Comparison of ENCODE assay signal across 1 cellular context in the genomic region with DNA sequence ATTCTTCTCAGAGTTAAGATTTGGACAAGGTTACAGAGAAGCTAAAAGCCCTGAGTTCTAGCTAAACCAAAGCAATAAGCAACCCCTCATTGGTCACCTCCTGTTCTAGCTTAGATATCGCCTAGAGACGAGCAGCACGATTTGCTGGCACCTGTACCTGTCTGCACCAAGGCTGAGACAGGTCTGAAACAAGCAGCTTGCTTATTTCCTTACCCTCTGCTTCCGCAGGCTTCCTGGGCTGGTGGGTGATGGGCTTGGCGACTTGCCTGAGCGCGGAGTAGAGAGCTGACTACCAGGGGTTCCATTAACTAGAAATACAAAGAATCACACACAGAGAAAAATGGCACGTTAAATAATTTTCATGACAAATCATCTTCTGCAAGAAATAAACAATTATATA.
TF ChIP-seq lines count a peak whose summit lies in the region.

No MANE protein-coding gene starts in this region.

TF ChIP-seq in neural cell, 6 proteins besides CTCF, POLR2A, EP300 and RAD21 (continued from another document):
- TF ChIP-seq, protein P1, sequence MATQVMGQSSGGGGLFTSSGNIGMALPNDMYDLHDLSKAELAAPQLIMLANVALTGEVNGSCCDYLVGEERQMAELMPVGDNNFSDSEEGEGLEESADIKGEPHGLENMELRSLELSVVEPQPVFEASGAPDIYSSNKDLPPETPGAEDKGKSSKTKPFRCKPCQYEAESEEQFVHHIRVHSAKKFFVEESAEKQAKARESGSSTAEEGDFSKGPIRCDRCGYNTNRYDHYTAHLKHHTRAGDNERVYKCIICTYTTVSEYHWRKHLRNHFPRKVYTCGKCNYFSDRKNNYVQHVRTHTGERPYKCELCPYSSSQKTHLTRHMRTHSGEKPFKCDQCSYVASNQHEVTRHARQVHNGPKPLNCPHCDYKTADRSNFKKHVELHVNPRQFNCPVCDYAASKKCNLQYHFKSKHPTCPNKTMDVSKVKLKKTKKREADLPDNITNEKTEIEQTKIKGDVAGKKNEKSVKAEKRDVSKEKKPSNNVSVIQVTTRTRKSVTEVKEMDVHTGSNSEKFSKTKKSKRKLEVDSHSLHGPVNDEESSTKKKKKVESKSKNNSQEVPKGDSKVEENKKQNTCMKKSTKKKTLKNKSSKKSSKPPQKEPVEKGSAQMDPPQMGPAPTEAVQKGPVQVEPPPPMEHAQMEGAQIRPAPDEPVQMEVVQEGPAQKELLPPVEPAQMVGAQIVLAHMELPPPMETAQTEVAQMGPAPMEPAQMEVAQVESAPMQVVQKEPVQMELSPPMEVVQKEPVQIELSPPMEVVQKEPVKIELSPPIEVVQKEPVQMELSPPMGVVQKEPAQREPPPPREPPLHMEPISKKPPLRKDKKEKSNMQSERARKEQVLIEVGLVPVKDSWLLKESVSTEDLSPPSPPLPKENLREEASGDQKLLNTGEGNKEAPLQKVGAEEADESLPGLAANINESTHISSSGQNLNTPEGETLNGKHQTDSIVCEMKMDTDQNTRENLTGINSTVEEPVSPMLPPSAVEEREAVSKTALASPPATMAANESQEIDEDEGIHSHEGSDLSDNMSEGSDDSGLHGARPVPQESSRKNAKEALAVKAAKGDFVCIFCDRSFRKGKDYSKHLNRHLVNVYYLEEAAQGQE (IDR thresholded peaks at IDR 0.05; ENCODE audit: borderline replicate concordance): no peak
- peak; percentile 24 for TF ChIP-seq POLR2AphosphoS5 (IDR thresholded peaks at IDR 0.05)
TF ChIP-seq in neural cell: peak in this region for 1.
